ENCODE assay signal across 1 cellular context in genomic region chr19:38849147-38849745, GRCh38.
TF ChIP-seq lines count a peak whose summit lies in the region.

No MANE protein-coding gene starts in this region.

TF ChIP-seq in HEK293, 187 proteins besides CTCF, POLR2A, EP300 and RAD21 (continued from another document and continues in another):
- no peak for TF ChIP-seq AEBP2 (tag by site-specific recombination; IDR thresholded peaks at IDR 0.05; ENCODE audit: borderline replicate concordance)
- TF ChIP-seq ZNF433 (tag by site-specific recombination; IDR thresholded peaks at IDR 0.05; ENCODE audit: low read depth) = no peak
- TF ChIP-seq PRDM6 (tag by site-specific recombination; IDR thresholded peaks at IDR 0.05) = no peak
- no peak for TF ChIP-seq ZNF292 (tag by site-specific recombination; IDR thresholded peaks at IDR 0.05; ENCODE audit: borderline replicate concordance, low read depth)
- no peak for TF ChIP-seq ZNF404 (tag by site-specific recombination; IDR thresholded peaks at IDR 0.05)
- TF ChIP-seq ZNF747 (tag by site-specific recombination; IDR thresholded peaks at IDR 0.05) = no peak
- TF ChIP-seq PBX3 (CRISPR knock-in tag; IDR thresholded peaks at IDR 0.05) = no peak
- no peak for TF ChIP-seq ZNF280D (tag by site-specific recombination; IDR thresholded peaks at IDR 0.05)
- TF ChIP-seq GLIS1 (tag by site-specific recombination; IDR thresholded peaks at IDR 0.05) = peak; percentile 62
- peak; percentile 73 for TF ChIP-seq ZBTB44 (tag by site-specific recombination; IDR thresholded peaks at IDR 0.05)
- peak; percentile 99 for TF ChIP-seq ZBTB26 (tag by site-specific recombination; optimal IDR thresholded peaks at IDR 0.05)
- peak; percentile 81 for TF ChIP-seq ZNF610 (tag by site-specific recombination; IDR thresholded peaks at IDR 0.05; ENCODE audit: borderline replicate concordance)
- TF ChIP-seq ZNF639 (tag by site-specific recombination; IDR thresholded peaks at IDR 0.05) = 0 out of 2 replicates have a peak, but pooled peaks have one; percentile 6
- TF ChIP-seq ZNF776 (tag by site-specific recombination; IDR thresholded peaks at IDR 0.05; ENCODE audit: borderline replicate concordance) = no peak
- peak; percentile 94; the same call in 1 of the 2 replicates for TF ChIP-seq ZNF501 (tag by site-specific recombination; IDR thresholded peaks at IDR 0.05)
- TF ChIP-seq SALL2 (tag by site-specific recombination; IDR thresholded peaks at IDR 0.05; ENCODE audit: borderline replicate concordance) = no peak
- TF ChIP-seq ZNF670 (tag by site-specific recombination; IDR thresholded peaks at IDR 0.05; ENCODE audit: low read depth) = no peak
- no peak for TF ChIP-seq ZNF140 (tag by site-specific recombination; IDR thresholded peaks at IDR 0.05)
- no peak; the same call in 1 of the 2 replicates for TF ChIP-seq HOXA7 (CRISPR knock-in tag; IDR thresholded peaks at IDR 0.05; ENCODE audit: borderline replicate concordance)
- peak; percentile 72 for TF ChIP-seq PRDM4 (tag by site-specific recombination; IDR thresholded peaks at IDR 0.05)
- TF ChIP-seq ZNF600 (tag by site-specific recombination; IDR thresholded peaks at IDR 0.05) = peak; percentile 56; the same call in 1 of the 2 replicates
- TF ChIP-seq ZNF596 (tag by site-specific recombination; IDR thresholded peaks at IDR 0.05) = no peak
- peak; percentile 36; the same call in 1 of the 2 replicates for TF ChIP-seq ZFP37 (tag by site-specific recombination; IDR thresholded peaks at IDR 0.05)
- no peak; the same call in 1 of the 2 replicates for TF ChIP-seq ZNF777 (tag by site-specific recombination; IDR thresholded peaks at IDR 0.05; ENCODE audit: borderline replicate concordance)
- TF ChIP-seq ZNF138 (tag by site-specific recombination; IDR thresholded peaks at IDR 0.05; ENCODE audit: borderline replicate concordance) = no peak
- no peak for TF ChIP-seq ZNF121 (tag by site-specific recombination; IDR thresholded peaks at IDR 0.05)
- TF ChIP-seq ZNF335 (tag by site-specific recombination; conservative IDR thresholded peaks at IDR 0.05) = peak; percentile 83
- TF ChIP-seq SCRT1 (tag by site-specific recombination; IDR thresholded peaks at IDR 0.05; ENCODE audit: borderline replicate concordance) = no peak
- no peak for TF ChIP-seq ZNF571 (tag by site-specific recombination; IDR thresholded peaks at IDR 0.05)
- TF ChIP-seq ZNF473 (tag by site-specific recombination; IDR thresholded peaks at IDR 0.05) = no peak
- TF ChIP-seq ZNF701 (tag by site-specific recombination; IDR thresholded peaks at IDR 0.05) = no peak
- TF ChIP-seq PRDM2 (tag by site-specific recombination; IDR thresholded peaks at IDR 0.05; ENCODE audit: borderline replicate concordance) = no peak
- TF ChIP-seq ZNF354C (tag by site-specific recombination; IDR thresholded peaks at IDR 0.05; ENCODE audit: borderline replicate concordance, low read depth) = no peak
- TF ChIP-seq ZNF416 (tag by site-specific recombination; IDR thresholded peaks at IDR 0.05) = no peak
- TF ChIP-seq ZNF785 (tag by site-specific recombination; IDR thresholded peaks at IDR 0.05) = no peak
- no peak for TF ChIP-seq HOXD13 (CRISPR knock-in tag; IDR thresholded peaks at IDR 0.05; ENCODE audit: borderline replicate concordance)
- TF ChIP-seq ZNF146 (tag by site-specific recombination; IDR thresholded peaks at IDR 0.05) = no peak
- no peak for TF ChIP-seq ZNF510 (tag by site-specific recombination; IDR thresholded peaks at IDR 0.05; ENCODE audit: insufficient replicate concordance)
